Comparison of ENCODE assay signal across 8 cellular contexts in the genomic region with DNA sequence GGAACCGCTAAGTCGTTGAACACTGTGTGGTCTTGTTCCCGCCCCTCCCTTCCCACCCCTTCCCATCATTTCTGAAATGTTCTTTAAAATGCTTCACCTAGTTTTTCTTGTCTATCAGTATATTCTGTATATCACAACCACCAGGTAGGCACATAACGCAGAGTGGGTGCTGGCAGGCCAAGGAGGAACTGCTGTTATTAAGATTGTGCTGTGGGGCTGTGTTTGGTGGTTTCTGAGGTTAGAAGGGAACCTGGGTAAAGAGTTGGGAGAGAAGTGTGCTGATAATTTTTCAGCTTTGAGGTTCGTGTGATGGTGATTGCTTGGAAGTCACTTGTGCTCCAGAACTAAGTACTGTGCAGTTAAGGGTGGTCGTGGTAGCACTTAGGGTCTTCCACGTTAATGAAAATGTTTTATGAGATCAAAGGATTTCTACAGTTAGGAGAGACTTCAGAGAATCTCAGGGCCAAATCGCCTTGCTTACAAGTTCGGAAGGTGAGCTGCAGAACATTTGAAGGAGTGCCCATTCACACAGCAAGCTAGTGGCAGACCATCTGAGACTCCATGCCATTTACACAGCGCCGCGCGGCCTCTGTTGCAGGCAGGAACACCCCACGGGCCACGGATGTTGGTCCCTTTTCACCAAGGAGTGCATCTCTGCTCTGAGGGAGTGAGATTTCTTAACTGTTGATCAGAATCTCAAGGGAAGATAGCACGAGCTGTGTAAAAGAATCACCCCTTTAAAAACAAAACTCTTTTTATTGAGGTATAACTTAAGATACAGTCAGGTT. TPM values are rescaled to one million over a fixed set of nuclear protein-coding genes. Genes with fewer than 3 reads are reported as not detected.
DNase-seq lines count a peak whose midpoint lies in the region.

No MANE protein-coding gene starts in this region.

- DNase-seq in RKO (ENCODE audit: low spot score) (peak; percentile 30), neuronal stem cell (ENCODE audit: low spot score) (no peak), epidermal melanocyte (ENCODE audit: insufficient read length, low spot score) (no peak), SHP77 (lab: John Stamatoyannopoulos, UW) (no peak), islet precursor cell (no peak), NCI-H69 (lab: John Stamatoyannopoulos, UW) (no peak)

- no peak overlapping the region for H2AK5ac ChIP-seq in neuronal stem cell (ENCODE audit: low read depth, low read length)

- no peak overlapping the region for H2AFZ ChIP-seq in neuronal stem cell (ENCODE audit: low read length)

- H3K4me1 ChIP-seq in ES-I3 (ENCODE audit: insufficient read depth, low read length) (peaks cover 4% of the 10 kb centered on the region; the same call in 1 of the 2 replicates), ectodermal cell (ENCODE audit: control insufficient read depth, insufficient read depth, low read length) (peaks cover 6% of the 10 kb centered on the region), neuronal stem cell (ENCODE audit: control insufficient read depth in 2 of 2, insufficient read depth in 1 of 2, low read depth in 1 of 2, low read length in 2 of 2) (peaks cover 6 to 9% of the 10 kb centered on the region in 2 donors)

- H3K14ac ChIP-seq in neuronal stem cell (ENCODE audit: low read length): no peak overlapping the region

- H2BK5ac ChIP-seq in neuronal stem cell (ENCODE audit: low read length): no peak overlapping the region

- WGBS in ectodermal cell, 2 experiments: 75 to 78% methylated on average over 15 to 16 of the region's 16 CpGs
- WGBS in neuronal stem cell (ENCODE audit: extremely low coverage in 2 of 2, insufficient read length in 2 of 2, insufficient replicate concordance in 1 of 2), 2 donors: no CpG with 5 or more reads among the region's 16 CpGs

- H2BK15ac ChIP-seq in neuronal stem cell (ENCODE audit: low read length): no peak overlapping the region

- no peak overlapping the region for H2BK120ac ChIP-seq in neuronal stem cell (ENCODE audit: low read depth, low read length)

- H3K9me3 ChIP-seq in ES-I3 (ENCODE audit: control insufficient read depth, insufficient read depth, low read length): no peaks in the 10 kb centered on the region
- H3K9me3 ChIP-seq in ectodermal cell (ENCODE audit: control insufficient read depth, low read length): no peaks in the 10 kb centered on the region
- no peaks in the 10 kb centered on the region for H3K9me3 ChIP-seq in neuronal stem cell (replicated peaks in 1 of 2; ENCODE audit: control insufficient read depth in 2 of 2, insufficient read depth in 1 of 2, low read depth in 1 of 2, low read length in 2 of 2)

- peak overlapping the region; percentile 76; the same call in 1 of the 2 replicates for H3K9ac ChIP-seq in ES-I3 (ENCODE audit: low read depth, low read length)
- peak overlapping the region; percentile 76 for H3K9ac ChIP-seq in neuronal stem cell (ENCODE audit: low read depth, low read length, poor library complexity)

- H3K79me1 ChIP-seq in neuronal stem cell (ENCODE audit: low read depth, low read length): peaks cover 29% of the 10 kb centered on the region

- no peaks in the 10 kb centered on the region for H3K36me3 ChIP-seq in ES-I3 (ENCODE audit: insufficient read depth, low read length)
- peaks cover 10% of the 10 kb centered on the region for H3K36me3 ChIP-seq in ectodermal cell (ENCODE audit: control insufficient read depth, insufficient read depth, low read length)
- peaks cover 22 to 46% of the 10 kb centered on the region in 2 donors for H3K36me3 ChIP-seq in neuronal stem cell (replicated peaks in 1 of 2; ENCODE audit: control insufficient read depth in 2 of 2, insufficient read depth in 2 of 2, low read length in 2 of 2)

- H3K23ac ChIP-seq in neuronal stem cell (ENCODE audit: low read depth, low read length, poor library complexity): no peak overlapping the region

- H4K8ac ChIP-seq in neuronal stem cell (ENCODE audit: low read depth, low read length): no peak overlapping the region

- H3K4me3 ChIP-seq in ectodermal cell (ENCODE audit: insufficient read depth, low read depth, low read length) (peak overlapping the region; percentile 92), neuronal stem cell (ENCODE audit: low read length in 2 of 2) (peak overlapping the region in 1 of 2 donors; percentile 69)

- H3K4me2 ChIP-seq in neuronal stem cell (ENCODE audit: insufficient read depth, low read length, poor library complexity, severe bottlenecking): peak overlapping the region; percentile 97

- H4K91ac ChIP-seq in neuronal stem cell (ENCODE audit: low read depth, low read length, poor library complexity): no peak overlapping the region

- H3K27ac ChIP-seq in ectodermal cell (ENCODE audit: insufficient read depth, low read depth, low read length, poor library complexity, severe bottlenecking) (no peak overlapping the region), neuronal stem cell (replicated peaks; ENCODE audit: low read length) (no peak overlapping the region)

- H2BK12ac ChIP-seq in neuronal stem cell (ENCODE audit: low read length): no peak overlapping the region

- H3K18ac ChIP-seq in neuronal stem cell (ENCODE audit: low read length): no peak overlapping the region

- H3K27me3 ChIP-seq in ectodermal cell (ENCODE audit: control insufficient read depth, insufficient read depth, low read length, poor library complexity, severe bottlenecking): no peaks in the 10 kb centered on the region
- no peaks in the 10 kb centered on the region for H3K27me3 ChIP-seq in neuronal stem cell (ENCODE audit: control insufficient read depth in 3 of 3, insufficient read depth in 3 of 3, low read depth in 1 of 3, low read length in 3 of 3)

- H3K4ac ChIP-seq in neuronal stem cell (ENCODE audit: low read length): no peak overlapping the region

RNA-seq across cellular contexts. Expression of a gene that starts 1.6 kb away (rescaled TPM):
- polyA plus RNA-seq in ectodermal cell (2013, experiment 1 of 4): 44.0 TPM
- polyA plus RNA-seq in ectodermal cell (2013, experiment 2 of 4): 50.2 TPM
- polyA plus RNA-seq in ectodermal cell (2013, experiment 3 of 4): 34.3 TPM
- 37.6 TPM for polyA plus RNA-seq in ectodermal cell (2013, experiment 4 of 4)
- polyA plus RNA-seq in neuronal stem cell (2013, experiment 1 of 2): 24.4 TPM
- polyA plus RNA-seq in neuronal stem cell (2013, experiment 2 of 2): 25.6 TPM
